ENCODE assay signal across 11 cellular contexts in the genomic region with DNA sequence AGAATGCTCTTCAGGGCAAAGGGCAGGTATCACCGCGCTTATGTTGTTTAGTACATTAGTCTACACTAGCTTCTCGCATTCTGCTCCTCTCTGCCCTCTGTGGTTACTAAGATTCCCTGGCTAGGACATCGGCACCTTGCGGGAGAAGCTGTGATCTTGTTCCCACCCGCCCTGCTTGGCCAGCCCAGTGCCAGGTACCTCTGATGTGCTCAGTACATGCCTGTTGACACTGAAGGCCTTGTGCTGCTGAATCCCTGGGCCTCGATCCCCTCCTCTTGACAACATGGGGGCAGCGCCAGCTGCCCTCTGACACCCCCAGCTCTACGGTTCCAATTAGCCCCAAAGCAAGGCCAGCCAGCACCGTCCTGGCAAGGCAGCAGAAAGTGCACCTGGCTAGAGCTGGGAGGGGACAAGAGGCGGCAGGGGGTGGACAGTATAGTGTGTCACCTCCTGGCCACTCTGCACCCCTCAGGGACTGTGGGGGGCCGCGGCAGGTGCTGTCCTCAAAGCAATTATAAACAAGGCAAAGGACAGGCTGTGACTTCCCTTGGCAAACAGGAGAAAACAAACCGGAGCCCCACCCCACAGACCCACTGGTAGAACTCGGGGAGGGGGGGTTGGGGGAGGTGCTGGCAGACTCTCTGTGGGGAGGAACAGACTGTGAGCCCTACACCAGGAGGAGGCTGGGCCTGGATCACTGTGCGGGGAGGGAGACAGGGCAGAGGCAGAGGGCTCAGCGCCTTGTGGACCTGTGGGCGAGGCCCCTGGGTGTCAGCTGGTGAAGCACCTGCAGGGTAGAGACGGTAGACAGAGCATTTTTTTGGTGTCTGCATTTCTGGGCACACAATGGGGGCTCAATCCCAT. TPM values are rescaled to one million over a fixed set of nuclear protein-coding genes. Genes with fewer than 3 reads are reported as not detected.
DNase-seq lines count a peak whose midpoint lies in the region; ATAC-seq, FAIRE-seq and TF ChIP-seq lines count a peak whose summit lies in the region.
"Had no signal": no experiment of that assay in that cellular context is flagged by ENCODE, and none has a peak within 500 bp of the region (broad histone marks: within the 10 kb centered on the region; RNA-seq: fewer than 3 reads in every experiment).

No MANE protein-coding gene starts in this region.

- WGBS in GM12878 (ENCODE audit: insufficient coverage, insufficient replicate concordance, low lambda C conversion rate, missing lambda C conversion rate) = 46% methylated on average over 19 of the region's 19 CpGs

- peak overlapping the region; percentile 93 for H3K9ac ChIP-seq in GM12878 (ENCODE audit: control insufficient read depth, insufficient read depth, low read length)

- FAIRE-seq in GM12878 (lab: Jason Lieb, UNC) (no peak), urothelium cell line (lab: Jason Lieb, UNC) (no peak)

- H3K36me3 ChIP-seq in GM12878 (ENCODE audit: control insufficient read depth in 2 of 2, insufficient read depth in 2 of 2, low read length in 1 of 2) = peaks cover 2 to 8% of the 10 kb centered on the region in 2 experiments; a peak in 2 of 4 replicates

- DNase-seq in Right ventricle myocardium inferior (ENCODE audit: missing footprints) = no peak
- no peak for DNase-seq in cardiac septum (ENCODE audit: low spot score)
- no peak for DNase-seq in GM12878 (ENCODE audit: low read depth, low spot score)
- DNase-seq in medulla oblongata (ENCODE audit: extremely low spot score) = peak; percentile 68
- no peak for DNase-seq in urothelium cell line (ENCODE audit: low spot score)
- DNase-seq in GM13977 (ENCODE audit: low spot score) = no peak
- DNase-seq in ecto neural progenitor cell (ENCODE audit: low spot score) = no peak
- DNase-seq: activated T-cell treated with anti-CD3 and anti-CD28 coated beads for 4 hours, T-helper 17 cell had no signal

- SMC1A ChIA-PET in GM12878 (lab: Charles Lee; ENCODE audit: uncharacterized antibody, unreplicated experiment) = interaction anchor here (1.2 to 8.5 kb wide), 5 partner anchors 7 to 30 kb away, joined by 3 to 168 read pairs (median 88); no protein-coding TSS in a partner anchor

- no peaks in the 10 kb centered on the region for H3K27me3 ChIP-seq in GM12878 (replicated peaks in 1 of 2; ENCODE audit: control insufficient read depth in 2 of 2, insufficient read depth in 2 of 2, low read length in 1 of 2)

- TF ChIP-seq EP300 in GM12878 (IDR thresholded peaks at IDR 0.05; ENCODE audit: borderline replicate concordance in 1 of 2, control insufficient read depth in 1 of 2, low read depth in 2 of 2, low read length in 2 of 2) = no peak

- ATAC-seq in Right ventricle myocardium inferior = peak; percentile 42
- peak; percentile 9; the same call in 2 of the 3 replicates for ATAC-seq in GM12878
- ATAC-seq in GM18502 (IDR thresholded peaks at IDR 0.05; ENCODE audit: poor library complexity, unreplicated experiment) = no peak
- ATAC-seq: T-helper 17 cell had no signal

- CTCF ChIA-PET in GM12878 (lab: Yijun Ruan, JAX) = interaction anchor here (0.5 to 5.6 kb wide), 5 partner anchors 12 to 29 kb away, joined by 4 to 46 read pairs (median 4); no protein-coding TSS in a partner anchor

- peak overlapping the region; percentile 98 for H3K27ac ChIP-seq in GM12878 (ENCODE audit: control insufficient read depth, insufficient read depth)
- H3K27ac ChIP-seq: coronary artery had no signal

- H3K4me2 ChIP-seq in GM12878 (ENCODE audit: control insufficient read depth, insufficient read depth) = peak overlapping the region; percentile 99

- peaks cover 63% of the 10 kb centered on the region for H3K4me1 ChIP-seq in GM12878 (ENCODE audit: control insufficient read depth, insufficient read depth, low read length)

- BruUV-seq in GM12878 (replicated peaks; lab: Mats Ljungman, UMichigan) = no TSS peak

- RAD21 ChIA-PET in GM12878 (lab: Charles Lee; ENCODE audit: unreplicated experiment) = interaction anchor here (0.6 to 8.5 kb wide), 4 partner anchors 10 to 297 kb away, joined by 3 to 300 read pairs (median 18); no protein-coding TSS in a partner anchor

- no peaks in the 10 kb centered on the region for H4K20me1 ChIP-seq in GM12878 (ENCODE audit: control insufficient read depth, insufficient read depth)

- H3K4me3 ChIP-seq in GM12878 = peak overlapping the region; percentile 92
- H3K4me3 ChIP-seq: coronary artery had no signal

- TF ChIP-seq CTCF in GM12878 (IDR thresholded peaks at IDR 0.05 in 2 of 3, conservative IDR thresholded peaks at IDR 0.05 in 1 of 3; ENCODE audit: control insufficient read depth in 2 of 3, extremely low read depth in 1 of 3, insufficient read depth in 1 of 3, low read depth in 3 of 3, low read length in 3 of 3) (no peak), GM13977 (IDR thresholded peaks at IDR 0.05; ENCODE audit: extremely low read depth, insufficient read depth, missing control alignments) (no peak)

- H3K79me2 ChIP-seq in GM12878 (ENCODE audit: control insufficient read depth, insufficient read depth, low read length) = peaks cover 100% of the 10 kb centered on the region

- intact Hi-C loops in Right ventricle myocardium inferior (cut with DNase I) (no loop called here), cardiac septum (cut with DNase I) (no loop called here), GM12878 (cut with micrococcal nuclease; ENCODE audit: unreplicated experiment) (no loop called here)

- no peak for TF ChIP-seq RAD21 in GM12878 (IDR thresholded peaks at IDR 0.05; ENCODE audit: insufficient read depth, low read depth, low read length)

- POLR2A ChIA-PET in GM12878 (lab: Charles Lee) = interaction anchor here (0.6 to 9.6 kb wide), 3 partner anchors 10 to 22 kb away, joined by 9 to 293 read pairs (median 180); no protein-coding TSS in a partner anchor

- no peak for TF ChIP-seq POLR2A in GM12878 (IDR thresholded peaks at IDR 0.05; ENCODE audit: low read depth, low read length)

- H3K9me3 ChIP-seq in GM12878 (replicated peaks; ENCODE audit: control insufficient read depth, insufficient read depth, low read length) = no peaks in the 10 kb centered on the region

- H2AFZ ChIP-seq in GM12878 (ENCODE audit: control insufficient read depth, low read depth, low read length) = no peak overlapping the region

- in situ Hi-C loops in GM12878 (cut with MboI) = no loop called here
- in situ Hi-C loops in GM13977 (cut with MboI; ENCODE audit: low pct_unique_long_range_greater_than_20kb, low sequenced_read_pairs, unreplicated experiment) = no loop called here

RNA-seq across cellular contexts. Expression of a gene that starts 7.1 kb away (rescaled TPM):
- total RNA-seq in Right ventricle myocardium inferior = 39.5 TPM
- total RNA-seq in cardiac septum = 45.6 TPM
- 91.8 and 108 TPM in 2 replicates for total RNA-seq in GM12878 (2013; cell fraction: nucleolus; rRNA removed)
- total RNA-seq in GM12878 (2014; rRNA removed) = 95.7 and 97.9 TPM in 2 replicates
- 30.7 and 31.4 TPM in 2 replicates for total RNA-seq in GM12878 (2014; rRNA removed; fragmentation: Illumina TruSeq; extraction: Trizol)
- 97.7 and 108 TPM in 2 replicates for total RNA-seq in GM12878 (2021)
- polyA plus RNA-seq in GM12878 (2011; ENCODE audit: low read depth) = 42.6 TPM
- 22.8 and 62.1 TPM in 2 replicates for polyA plus RNA-seq in GM12878 (2011; rRNA removed)
- 56.5 and 88.1 TPM in 2 replicates for polyA plus RNA-seq in GM12878 (2011; cell fraction: cytosol; rRNA removed)
- 83.6 and 85.7 TPM in 2 replicates for polyA plus RNA-seq in GM12878 (2011; cell fraction: nucleus; rRNA removed)
- 59.0 and 84.4 TPM in 2 replicates for polyA plus RNA-seq in GM12878 (2012)
- polyA plus RNA-seq in GM12878 (2014; fragmentation: Illumina TruSeq; extraction: Trizol) = 6.6 and 22.4 TPM in 2 replicates
- polyA plus RNA-seq in GM12878 (2014; fragmentation: Nextera tagmentation; extraction: Ambion mirVana) = 1 to 10 TPM in 1 of 2 experiments, under 1 TPM in 1; 0.84 to 2.6 TPM
- polyA plus RNA-seq in GM12878 (2014; rRNA removed) = 107 and 133 TPM in 2 replicates
- polyA plus RNA-seq in GM12878 (2016; fragmentation: Nextera tagmentation; extraction: Ambion mirVana) = 10 to 100 TPM; 59.4 to 64.3 TPM
- polyA minus RNA-seq in GM12878 (2011; rRNA and poly(A)+ RNA removed) = 46.4 and 70.0 TPM in 2 replicates
- 35.4 and 37.4 TPM in 2 replicates for polyA minus RNA-seq in GM12878 (2011; cell fraction: cytosol; rRNA and poly(A)+ RNA removed)
- 29.1 and 40.5 TPM in 2 replicates for polyA minus RNA-seq in GM12878 (2011; cell fraction: nucleus; rRNA and poly(A)+ RNA removed)

RNA-seq across cellular contexts. Expression of a gene that starts 18.9 kb away (rescaled TPM):
- total RNA-seq in Right ventricle myocardium inferior = not detected
- not detected for total RNA-seq in cardiac septum
- total RNA-seq in GM12878 (2013; cell fraction: nucleolus; rRNA removed) = not detected in 2 replicates
- total RNA-seq in GM12878 (2014; rRNA removed) = not detected in 2 replicates
- total RNA-seq in GM12878 (2014; rRNA removed; fragmentation: Illumina TruSeq; extraction: Trizol) = not detected in 2 replicates
- 0.26 and 1.2 TPM in 2 replicates for total RNA-seq in GM12878 (2021)
- polyA plus RNA-seq in GM12878 (2011; ENCODE audit: low read depth) = not detected
- not detected in 2 replicates for polyA plus RNA-seq in GM12878 (2011; rRNA removed)
- not detected in 2 replicates for polyA plus RNA-seq in GM12878 (2011; cell fraction: cytosol; rRNA removed)
- not detected in 2 replicates for polyA plus RNA-seq in GM12878 (2011; cell fraction: nucleus; rRNA removed)
- polyA plus RNA-seq in GM12878 (2012) = not detected in 2 replicates
- not detected in 2 replicates for polyA plus RNA-seq in GM12878 (2014; fragmentation: Illumina TruSeq; extraction: Trizol)
- not detected for polyA plus RNA-seq in GM12878 (2014; fragmentation: Nextera tagmentation; extraction: Ambion mirVana)
- not detected in 2 replicates for polyA plus RNA-seq in GM12878 (2014; rRNA removed)
- not detected for polyA plus RNA-seq in GM12878 (2016; fragmentation: Nextera tagmentation; extraction: Ambion mirVana)
- not detected in 2 replicates for polyA minus RNA-seq in GM12878 (2011; rRNA and poly(A)+ RNA removed)
- polyA minus RNA-seq in GM12878 (2011; cell fraction: cytosol; rRNA and poly(A)+ RNA removed) = not detected in 2 replicates
- not detected in 2 replicates for polyA minus RNA-seq in GM12878 (2011; cell fraction: nucleus; rRNA and poly(A)+ RNA removed)
- total RNA-seq: T-helper 17 cell had no signal

RNA-seq across cellular contexts. Expression of a gene that starts 51.4 kb away (rescaled TPM):
- total RNA-seq in Right ventricle myocardium inferior = 5.1 TPM
- 5.7 TPM for total RNA-seq in cardiac septum
- 3.2 TPM in 2 replicates for total RNA-seq in GM12878 (2013; cell fraction: nucleolus; rRNA removed)
- total RNA-seq in GM12878 (2014; rRNA removed) = 1.4 and 2.1 TPM in 2 replicates
- 1.3 TPM in 2 replicates for total RNA-seq in GM12878 (2014; rRNA removed; fragmentation: Illumina TruSeq; extraction: Trizol)
- total RNA-seq in GM12878 (2021) = 3.2 and 3.6 TPM in 2 replicates
- polyA plus RNA-seq in GM12878 (2011; ENCODE audit: low read depth) = 6.6 TPM
- 1.7 and 2.1 TPM in 2 replicates for polyA plus RNA-seq in GM12878 (2011; rRNA removed)
- polyA plus RNA-seq in GM12878 (2011; cell fraction: cytosol; rRNA removed) = 2.8 and 3.8 TPM in 2 replicates
- 6.8 and 8.2 TPM in 2 replicates for polyA plus RNA-seq in GM12878 (2011; cell fraction: nucleus; rRNA removed)
- polyA plus RNA-seq in GM12878 (2012) = 1.8 and 1.9 TPM in 2 replicates
- polyA plus RNA-seq in GM12878 (2014; fragmentation: Illumina TruSeq; extraction: Trizol) = 0.16 and 1.2 TPM in 2 replicates
- polyA plus RNA-seq in GM12878 (2014; fragmentation: Nextera tagmentation; extraction: Ambion mirVana) = under 1 TPM; 0.05 to 0.09 TPM
- 3.4 and 3.8 TPM in 2 replicates for polyA plus RNA-seq in GM12878 (2014; rRNA removed)
- polyA plus RNA-seq in GM12878 (2016; fragmentation: Nextera tagmentation; extraction: Ambion mirVana) = 1 to 10 TPM; 1.4 to 2.7 TPM
- 1.1 and 2.0 TPM in 2 replicates for polyA minus RNA-seq in GM12878 (2011; rRNA and poly(A)+ RNA removed)
- polyA minus RNA-seq in GM12878 (2011; cell fraction: cytosol; rRNA and poly(A)+ RNA removed) = 1.2 TPM in 2 replicates
- 0.73 and 2.9 TPM in 2 replicates for polyA minus RNA-seq in GM12878 (2011; cell fraction: nucleus; rRNA and poly(A)+ RNA removed)

RNA-seq across cellular contexts. Expression of a gene that starts 52.3 kb away (rescaled TPM):
- total RNA-seq in Right ventricle myocardium inferior (3.3 TPM), cardiac septum (1.7 TPM), GM12878 (2014; rRNA removed) (0.85 TPM in 1 of 2 replicates, not detected in the other), GM12878 (2014; rRNA removed; fragmentation: Illumina TruSeq; extraction: Trizol) (not detected in 2 replicates), GM12878 (2021) (0.37 TPM in 1 of 2 replicates, not detected in the other)
- total RNA-seq in GM12878 (2013; cell fraction: nucleolus; rRNA removed) = 2.1 and 3.4 TPM in 2 replicates
- polyA plus RNA-seq in GM12878 (2011; ENCODE audit: low read depth) = not detected
- polyA plus RNA-seq in GM12878 (2011; rRNA removed) (not detected in 2 replicates), GM12878 (2014; fragmentation: Illumina TruSeq; extraction: Trizol) (not detected in 2 replicates), GM12878 (2014; fragmentation: Nextera tagmentation; extraction: Ambion mirVana) (not detected), GM12878 (2014; rRNA removed) (not detected in 2 replicates), GM12878 (2016; fragmentation: Nextera tagmentation; extraction: Ambion mirVana) (under 1 TPM; 0.33 to 0.35 TPM)
- 0.10 TPM in 1 of 2 replicates, not detected in the other for polyA plus RNA-seq in GM12878 (2011; cell fraction: cytosol; rRNA removed)
- polyA plus RNA-seq in GM12878 (2011; cell fraction: nucleus; rRNA removed) = 0.99 and 2.1 TPM in 2 replicates
- polyA plus RNA-seq in GM12878 (2012) = 0.65 and 1.2 TPM in 2 replicates
- not detected in 2 replicates for polyA minus RNA-seq in GM12878 (2011; rRNA and poly(A)+ RNA removed)
- polyA minus RNA-seq in GM12878 (2011; cell fraction: cytosol; rRNA and poly(A)+ RNA removed) = not detected in 2 replicates
- polyA minus RNA-seq in GM12878 (2011; cell fraction: nucleus; rRNA and poly(A)+ RNA removed) = not detected in 2 replicates
- total RNA-seq: T-helper 17 cell had no signal

RNA-seq across cellular contexts. Expression of a gene that starts 59.2 kb away (rescaled TPM):
- 226 TPM for total RNA-seq in Right ventricle myocardium inferior
- total RNA-seq in cardiac septum = 127 TPM
- 7.2 and 14.7 TPM in 2 replicates for total RNA-seq in GM12878 (2013; cell fraction: nucleolus; rRNA removed)
- total RNA-seq in GM12878 (2014; rRNA removed) = 206 TPM in 2 replicates
- 290 and 315 TPM in 2 replicates for total RNA-seq in GM12878 (2014; rRNA removed; fragmentation: Illumina TruSeq; extraction: Trizol)
- 262 and 265 TPM in 2 replicates for total RNA-seq in GM12878 (2021)
- polyA plus RNA-seq in GM12878 (2011; ENCODE audit: low read depth) = 531 TPM
- 288 and 289 TPM in 2 replicates for polyA plus RNA-seq in GM12878 (2011; rRNA removed)
- polyA plus RNA-seq in GM12878 (2011; cell fraction: cytosol; rRNA removed) = 273 and 455 TPM in 2 replicates
- 92.9 and 97.2 TPM in 2 replicates for polyA plus RNA-seq in GM12878 (2011; cell fraction: nucleus; rRNA removed)
- 285 and 314 TPM in 2 replicates for polyA plus RNA-seq in GM12878 (2012)
- polyA plus RNA-seq in GM12878 (2014; fragmentation: Illumina TruSeq; extraction: Trizol) = 746 and 940 TPM in 2 replicates
- polyA plus RNA-seq in GM12878 (2014; fragmentation: Nextera tagmentation; extraction: Ambion mirVana) = 100 to 1,000 TPM; 653 to 729 TPM
- polyA plus RNA-seq in GM12878 (2014; rRNA removed) = 283 and 357 TPM in 2 replicates
- 100 to 1,000 TPM; 538 to 566 TPM for polyA plus RNA-seq in GM12878 (2016; fragmentation: Nextera tagmentation; extraction: Ambion mirVana)
- polyA minus RNA-seq in GM12878 (2011; rRNA and poly(A)+ RNA removed) = 71.8 and 90.6 TPM in 2 replicates
- polyA minus RNA-seq in GM12878 (2011; cell fraction: cytosol; rRNA and poly(A)+ RNA removed) = 23.6 and 24.3 TPM in 2 replicates
- 13.2 and 14.3 TPM in 2 replicates for polyA minus RNA-seq in GM12878 (2011; cell fraction: nucleus; rRNA and poly(A)+ RNA removed)
